33 cellular contexts compared by ENCODE assay signal in genomic region chr12:14460212-14460841, GRCh38.
DNase-seq lines count a peak whose midpoint lies in the region; ATAC-seq and TF ChIP-seq lines count a peak whose summit lies in the region.
"Had no signal": no experiment of that assay in that cellular context is flagged by ENCODE, and none has a peak within 500 bp of the region (broad histone marks: within the 10 kb centered on the region; RNA-seq: fewer than 3 reads in every experiment).

No MANE protein-coding gene starts in this region.

- H3K14ac ChIP-seq in IMR-90 (replicated peaks; ENCODE audit: low read depth, low read length) = no peak overlapping the region

- no peak overlapping the region for H2BK20ac ChIP-seq in IMR-90 (ENCODE audit: low read depth, low read length)

- DNase-seq in stimulated activated naive CD8-positive, alpha-beta T cell treated with anti-CD3 and anti-CD28 coated beads, Interleukin-15, amount 100 ng/mL, for 72 hours = no peak
- DNase-seq in stimulated activated naive CD8-positive, alpha-beta T cell treated with anti-CD3 and anti-CD28 coated beads, Interleukin-15, Interleukin-2, amounts not matched to agents 100 U/mL and 50 U/mL, for 24 hours = no peak
- DNase-seq in IMR-90 = no peak
- no peak for DNase-seq in memory B cell (ENCODE audit: low spot score in 2 of 2)
- DNase-seq in effector CD8-positive, alpha-beta T cell (lab: John Stamatoyannopoulos, UW) = no peak
- no peak for DNase-seq in GM10248 (ENCODE audit: extremely low spot score)
- DNase-seq: activated CD4-positive, alpha-beta T cell treated with anti-CD3 and anti-CD28 coated beads for 48 hours; activated effector memory CD4-positive, alpha-beta T cell treated with anti-CD3 and anti-CD28 coated beads, Interleukin-2, amount 50 U/mL, for 16 hours; activated naive CD8-positive, alpha-beta T cell treated with anti-CD3 and anti-CD28 coated beads, Interleukin-2, amount 10 ng/mL, durations not matched to agents 7 days and 5 days; aorta; Calu3; colonic mucosa; DMS79; effector memory CD4-positive, alpha-beta T cell; GDM1; GOT3; Kasumi-1; left colon; NCI-H1417 treated with DMSO at 0.1 percent for 48 hours; NCI-H2029 treated with DMSO at 0.1 percent for 48 hours; NCI-H345; NCI-H69; SHP77; stimulated activated CD4-positive, alpha-beta T cell treated with anti-CD3 and anti-CD28 coated beads, Interleukin-1b, Interleukin-23, amount 100 ng/mL, for 48 hours; T-helper 9 cell; thyroid gland had no signal

- H2AFZ ChIP-seq in IMR-90 (replicated peaks; ENCODE audit: low read length, poor library complexity) = no peak overlapping the region
- H2AFZ ChIP-seq: neural progenitor cell had no signal

- no peak for TF ChIP-seq POLR2A in IMR-90 (IDR thresholded peaks at IDR 0.05; ENCODE audit: low read depth, low read length)

- TSS peak; percentile 72 for BruUV-seq in IMR-90 (replicated peaks; lab: Mats Ljungman, UMichigan)

- H2BK5ac ChIP-seq in IMR-90 (ENCODE audit: low read depth, low read length, poor library complexity, severe bottlenecking) = no peak overlapping the region

- no peak overlapping the region for H3K4me3 Mint-ChIP-seq in stimulated activated naive CD8-positive, alpha-beta T cell treated with anti-CD3 and anti-CD28 coated beads, Interleukin-15, amount 100 ng/mL, for 72 hours
- no peak overlapping the region for H3K4me3 Mint-ChIP-seq in memory B cell
- H3K4me3 Mint-ChIP-seq: activated naive CD8-positive, alpha-beta T cell treated with anti-CD3 and anti-CD28 coated beads, Interleukin-2, amount 10 ng/mL, durations not matched to agents 7 days and 5 days; neural progenitor cell had no signal

- H4K91ac ChIP-seq in IMR-90 (ENCODE audit: insufficient read depth, low read depth, low read length) = no peak overlapping the region

- no peaks in the 10 kb centered on the region for H3K4me1 ChIP-seq in IMR-90 (ENCODE audit: control insufficient read depth, insufficient read depth, low read length)
- H3K4me1 ChIP-seq: BLaER1 treated with 17β-estradiol and CSF1 and Interleukin-3, amounts not matched to agents 10 nM and 100 nM; colonic mucosa; neural progenitor cell; right atrium auricular region had no signal

- no peak overlapping the region for H3K9ac ChIP-seq in IMR-90 (ENCODE audit: low read depth, low read length)
- H3K9ac ChIP-seq: BLaER1 treated with 17β-estradiol and CSF1 and Interleukin-3, amounts not matched to agents 10 nM and 100 nM; neural progenitor cell had no signal

- no peak overlapping the region for H2BK120ac ChIP-seq in IMR-90 (ENCODE audit: low read depth, low read length)

- POLR2A ChIA-PET in IMR-90 (lab: Charles Lee; ENCODE audit: unreplicated experiment) (no interaction called here), GM10248 (lab: Yijun Ruan, JAX) (no interaction called here)

- H3K23ac ChIP-seq in IMR-90 (ENCODE audit: low read depth, low read length) = no peak overlapping the region

- no peak overlapping the region for H3K56ac ChIP-seq in IMR-90 (ENCODE audit: extremely low read depth, insufficient read depth, low read length)

- dilution Hi-C loops in IMR-90 (cut with HindIII; ENCODE audit: low sequenced_read_pairs, unreplicated experiment) = no loop called here

- no peak overlapping the region for H2AK5ac ChIP-seq in IMR-90 (ENCODE audit: low read depth, low read length)

- H3K4me2 ChIP-seq in IMR-90 (ENCODE audit: low read depth, low read length) = no peak overlapping the region
- H3K4me2 ChIP-seq: BLaER1 treated with 17β-estradiol and CSF1 and Interleukin-3, amounts not matched to agents 10 nM and 100 nM; neural progenitor cell; smooth muscle cell had no signal

- ATAC-seq in stimulated activated naive CD8-positive, alpha-beta T cell treated with anti-CD3 and anti-CD28 coated beads, Interleukin-15, amount 100 ng/mL, for 72 hours = peak; percentile 43
- ATAC-seq in stimulated activated naive CD8-positive, alpha-beta T cell treated with anti-CD3 and anti-CD28 coated beads, Interleukin-15, Interleukin-2, amounts not matched to agents 100 U/mL and 50 U/mL, for 24 hours = no peak
- no peak for ATAC-seq in IMR-90 (ENCODE audit: low read depth)
- peak; percentile 75 for ATAC-seq in memory B cell (ENCODE audit: low read depth)
- ATAC-seq in HG03025 (IDR thresholded peaks at IDR 0.05; ENCODE audit: low FRiP score, unreplicated experiment) = no peak
- ATAC-seq: left colon, Panc1 had no signal

- no peaks in the 10 kb centered on the region for H4K20me1 ChIP-seq in IMR-90 (ENCODE audit: insufficient read depth, low read length)

- H3K9me3 Mint-ChIP-seq in stimulated activated naive CD8-positive, alpha-beta T cell treated with anti-CD3 and anti-CD28 coated beads, Interleukin-15, amount 100 ng/mL, for 72 hours = peaks cover 0 to 5% of the 10 kb centered on the region in 2 donors
- no peaks in the 10 kb centered on the region for H3K9me3 Mint-ChIP-seq in memory B cell
- H3K9me3 Mint-ChIP-seq: activated naive CD8-positive, alpha-beta T cell treated with anti-CD3 and anti-CD28 coated beads, Interleukin-2, amount 10 ng/mL, durations not matched to agents 7 days and 5 days; neural progenitor cell had no signal

- H3K36me3 Mint-ChIP-seq in memory B cell = peaks cover 32% of the 10 kb centered on the region

- no peak overlapping the region for H2AK9ac ChIP-seq in IMR-90 (replicated peaks; ENCODE audit: low read depth, low read length, poor library complexity)

- H3K27ac Mint-ChIP-seq in stimulated activated naive CD8-positive, alpha-beta T cell treated with anti-CD3 and anti-CD28 coated beads, Interleukin-15, amount 100 ng/mL, for 72 hours = no peak overlapping the region
- H3K27ac Mint-ChIP-seq in memory B cell = peak overlapping the region; percentile 61
- H3K27ac Mint-ChIP-seq: activated naive CD8-positive, alpha-beta T cell treated with anti-CD3 and anti-CD28 coated beads, Interleukin-2, amount 10 ng/mL, durations not matched to agents 7 days and 5 days; neural progenitor cell had no signal

- peaks cover 8 to 14% of the 10 kb centered on the region in 2 experiments; a peak in 2 of 4 replicates for H3K79me1 ChIP-seq in IMR-90 (ENCODE audit: low read depth in 1 of 2, low read length in 2 of 2)

- intact Hi-C loops in IMR-90 (cut with micrococcal nuclease) = no loop called here

- H3K27me3 Mint-ChIP-seq in stimulated activated naive CD8-positive, alpha-beta T cell treated with anti-CD3 and anti-CD28 coated beads, Interleukin-15, amount 100 ng/mL, for 72 hours = no peaks in the 10 kb centered on the region
- H3K27me3 Mint-ChIP-seq in memory B cell = no peaks in the 10 kb centered on the region
- H3K27me3 Mint-ChIP-seq: activated naive CD8-positive, alpha-beta T cell treated with anti-CD3 and anti-CD28 coated beads, Interleukin-2, amount 10 ng/mL, durations not matched to agents 7 days and 5 days had no signal

- H4K8ac ChIP-seq in IMR-90 (ENCODE audit: low read depth in 2 of 2, low read length in 2 of 2) = no peak overlapping the region

- H3K4me1 Mint-ChIP-seq in stimulated activated naive CD8-positive, alpha-beta T cell treated with anti-CD3 and anti-CD28 coated beads, Interleukin-15, amount 100 ng/mL, for 72 hours = peaks cover 21% of the 10 kb centered on the region
- peaks cover 5% of the 10 kb centered on the region for H3K4me1 Mint-ChIP-seq in memory B cell
- H3K4me1 Mint-ChIP-seq: neural progenitor cell had no signal

- TF ChIP-seq CTCF in IMR-90 (conservative IDR thresholded peaks at IDR 0.05; ENCODE audit: low read depth, low read length) (no peak), GM10248 (IDR thresholded peaks at IDR 0.05; ENCODE audit: control extremely low read depth, extremely low read depth, low read depth, missing control alignments) (no peak)

- no peaks in the 10 kb centered on the region for H3K9me3 ChIP-seq in IMR-90 (ENCODE audit: control insufficient read depth, insufficient read depth, low read length)
- H3K9me3 ChIP-seq: BLaER1 treated with 17β-estradiol and CSF1 and Interleukin-3, amounts not matched to agents 10 nM and 100 nM; colonic mucosa; right atrium auricular region; thyroid gland; vagina had no signal

- in situ Hi-C loops in IMR-90 (cut with MboI; ENCODE audit: low sequenced_read_pairs) = no loop called here

- H2BK15ac ChIP-seq in IMR-90 (ENCODE audit: low read depth, low read length) = no peak overlapping the region

- no peak for TF ChIP-seq RAD21 in IMR-90 (IDR thresholded peaks at IDR 0.05; ENCODE audit: low read length)

- H4K5ac ChIP-seq in IMR-90 (ENCODE audit: low read depth, low read length) = no peak overlapping the region

- CTCF ChIA-PET in IMR-90 (lab: Yijun Ruan, JAX) = no interaction called here
- CTCF ChIA-PET in GM10248 (lab: Yijun Ruan, JAX) = no interaction called here

- H3K36me3 ChIP-seq in IMR-90 (ENCODE audit: control insufficient read depth, insufficient read depth, low read length) = peaks cover 20% of the 10 kb centered on the region

- 100% methylated on average over 1 of the region's 5 CpGs; no CpG with 5 or more reads in 1 of the 2 experiments for WGBS in IMR-90 (ENCODE audit: extremely low coverage in 2 of 2, insufficient read length in 1 of 2), 2 experiments

- no peaks in the 10 kb centered on the region; the same call in 1 of the 2 replicates for H3K9me1 ChIP-seq in IMR-90 (ENCODE audit: insufficient read depth, low read length)

- H3K27me3 ChIP-seq in IMR-90 (ENCODE audit: control insufficient read depth, insufficient read depth, low read length) = no peaks in the 10 kb centered on the region
- H3K27me3 ChIP-seq: BLaER1 treated with 17β-estradiol and CSF1 and Interleukin-3, amounts not matched to agents 10 nM and 100 nM; colonic mucosa; neural progenitor cell; right atrium auricular region; thyroid gland; vagina had no signal

- no peak overlapping the region for H3K4ac ChIP-seq in IMR-90 (ENCODE audit: low read depth, low read length)

- H3K4me3 ChIP-seq in IMR-90 (ENCODE audit: insufficient read depth, low read depth, low read length) = no peak overlapping the region
- H3K4me3 ChIP-seq: BLaER1 treated with 17β-estradiol and CSF1 and Interleukin-3, amounts not matched to agents 10 nM and 100 nM; colonic mucosa; neural progenitor cell; right atrium auricular region; smooth muscle cell; thyroid gland; vagina had no signal

- H3K18ac ChIP-seq in IMR-90 (ENCODE audit: low read depth, low read length) = no peak overlapping the region

- H3K27ac ChIP-seq in IMR-90 (ENCODE audit: insufficient read depth, low read length) = no peak overlapping the region
- H3K27ac ChIP-seq: BLaER1 treated with 17β-estradiol and CSF1 and Interleukin-3, amounts not matched to agents 10 nM and 100 nM; colonic mucosa; neural progenitor cell; right atrium auricular region; thyroid gland; vagina had no signal

TF ChIP-seq in IMR-90, 13 proteins besides CTCF, POLR2A, EP300 and RAD21:
- peak; percentile 82 for TF ChIP-seq CEBPB (IDR thresholded peaks at IDR 0.05; ENCODE audit: low read depth, low read length)
- no peak for TF ChIP-seq BHLHE40 (IDR thresholded peaks at IDR 0.05; ENCODE audit: low read depth, low read length)

Comparison
In these comparisons a context has a peak if more than half of its experiments do, and no peak if none do; other contexts are left out.
1. ATAC-seq: peak in stimulated activated naive CD8-positive, alpha-beta T cell treated with anti-CD3 and anti-CD28 coated beads, Interleukin-15, amount 100 ng/mL, for 72 hours (single experiment) and memory B cell (single experiment); none in stimulated activated naive CD8-positive, alpha-beta T cell treated with anti-CD3 and anti-CD28 coated beads, Interleukin-15, Interleukin-2, amounts not matched to agents 100 U/mL and 50 U/mL, for 24 hours (single experiment), IMR-90 (single experiment) and HG03025 (single experiment).